In the genomic region with DNA sequence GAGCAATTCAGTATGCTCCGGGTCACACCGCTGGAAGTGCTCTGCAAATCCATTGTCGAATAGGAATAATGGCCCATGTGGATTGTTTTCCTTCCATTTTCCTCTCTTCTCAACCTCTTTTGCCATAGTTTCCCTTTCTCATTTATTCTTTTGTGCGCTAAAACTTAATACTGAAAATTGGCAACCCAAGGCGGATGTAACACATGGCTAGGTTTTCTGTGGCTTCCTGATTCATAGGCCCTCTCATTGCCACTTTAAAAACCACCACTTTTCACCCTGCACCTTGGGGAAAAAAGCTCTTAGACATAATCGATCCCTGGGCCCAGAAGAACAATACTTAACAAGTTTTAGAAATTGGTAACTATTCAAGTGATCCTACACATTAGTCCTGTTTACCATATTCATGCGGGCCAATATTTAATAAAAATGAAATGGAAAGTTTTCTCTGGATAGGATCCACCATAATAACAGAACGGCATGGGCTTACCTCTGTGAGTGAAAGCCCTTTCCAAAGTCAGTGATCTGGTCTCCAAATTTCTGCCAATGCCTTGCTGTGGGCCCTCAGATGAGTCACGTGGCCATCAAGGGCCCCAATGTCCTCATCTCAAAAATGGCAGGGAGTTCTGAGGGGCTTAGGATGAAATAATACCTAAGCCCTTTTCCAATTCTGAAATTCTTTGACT, we compare ENCODE assay signal across 12 cellular contexts. TPM values are rescaled to one million over a fixed set of nuclear protein-coding genes. Genes with fewer than 3 reads are reported as not detected.
DNase-seq lines count a peak whose midpoint lies in the region; ATAC-seq and TF ChIP-seq lines count a peak whose summit lies in the region.
"Had no signal": no experiment of that assay in that cellular context is flagged by ENCODE, and none has a peak within 500 bp of the region (broad histone marks: within the 10 kb centered on the region; RNA-seq: fewer than 3 reads in every experiment).

No MANE protein-coding gene starts in this region.

- no peak overlapping the region for H3K14ac ChIP-seq in trophoblast cell (ENCODE audit: low read length)

- H3K27me3 Mint-ChIP-seq in activated CD4-positive, alpha-beta memory T cell treated with anti-CD3 and anti-CD28 coated beads, Interleukin-2, amount 10 ng/mL, durations not matched to agents 7 days and 5 days, result no peaks in the 10 kb centered on the region

- no peak overlapping the region for H2BK5ac ChIP-seq in trophoblast cell (ENCODE audit: low read depth, low read length, poor library complexity)

- H4K12ac ChIP-seq in trophoblast cell (ENCODE audit: low read depth, low read length), result no peak overlapping the region

- H3K4me3 Mint-ChIP-seq in activated CD4-positive, alpha-beta memory T cell treated with anti-CD3 and anti-CD28 coated beads, Interleukin-2, amount 10 ng/mL, durations not matched to agents 7 days and 5 days, result peak overlapping the region; percentile 70
- H3K4me3 Mint-ChIP-seq: CD14-positive monocyte had no signal

- no peak for TF ChIP-seq CTCF in esophagus squamous epithelium (IDR thresholded peaks at IDR 0.05)

- intact Hi-C loops in esophagus squamous epithelium (cut with DNase I), result no loop called here

- peak overlapping the region in 3 of 10 experiments; percentile 3 to 16 (median 6); a peak in 5 of 20 replicates for H3K4me3 ChIP-seq in BLaER1 treated with 17β-estradiol and CSF1 and Interleukin-3, amounts not matched to agents 10 nM and 100 nM
- no peak overlapping the region for H3K4me3 ChIP-seq in esophagus squamous epithelium
- H3K4me3 ChIP-seq in trophoblast cell (ENCODE audit: low read depth, low read length), result no peak overlapping the region
- H3K4me3 ChIP-seq: skin epidermis had no signal

- H3K79me2 ChIP-seq in trophoblast cell (ENCODE audit: control insufficient read depth, insufficient read depth, low read length, poor library complexity), result no peaks in the 10 kb centered on the region

- CTCF ChIA-PET in activated CD4-positive, alpha-beta memory T cell treated with anti-CD3 and anti-CD28 coated beads, Interleukin-2, amount 10 ng/mL, durations not matched to agents 7 days and 5 days (lab: Charles Lee), result interaction anchor here (1.0 to 3.8 kb wide), 7 partner anchors 11 to 66 kb away, joined by 3 to 18 read pairs (median 6); no protein-coding TSS in a partner anchor

- peak overlapping the region; percentile 90 for H3K27ac Mint-ChIP-seq in activated CD4-positive, alpha-beta memory T cell treated with anti-CD3 and anti-CD28 coated beads, Interleukin-2, amount 10 ng/mL, durations not matched to agents 7 days and 5 days

- no peak overlapping the region for H2BK120ac ChIP-seq in trophoblast cell (ENCODE audit: insufficient read depth, low read length, poor library complexity)

- peaks cover 96% of the 10 kb centered on the region for H3K4me1 Mint-ChIP-seq in activated CD4-positive, alpha-beta memory T cell treated with anti-CD3 and anti-CD28 coated beads, Interleukin-2, amount 10 ng/mL, durations not matched to agents 7 days and 5 days

- no peak overlapping the region for H4K8ac ChIP-seq in trophoblast cell (ENCODE audit: low read depth, low read length)

- WGBS in esophagus squamous epithelium, 2 donors, result 71% methylated on average over 9 of the region's 9 CpGs
- no CpG with 5 or more reads among the region's 9 CpGs for WGBS in trophoblast cell (ENCODE audit: extremely low coverage, insufficient coverage, insufficient read length)

- TF ChIP-seq POLR2A in esophagus squamous epithelium (IDR thresholded peaks at IDR 0.05), result no peak

- peak overlapping the region in 8 of 11 experiments; percentile 48 to 71 (median 60); a peak in 16 of 22 replicates for H3K27ac ChIP-seq in BLaER1 treated with 17β-estradiol and CSF1 and Interleukin-3, amounts not matched to agents 10 nM and 100 nM
- H3K27ac ChIP-seq in esophagus squamous epithelium, result no peak overlapping the region
- H3K27ac ChIP-seq in trophoblast cell (ENCODE audit: low read depth, low read length), result no peak overlapping the region

- no peaks in the 10 kb centered on the region for H3K36me3 ChIP-seq in BLaER1 treated with 17β-estradiol and CSF1 and Interleukin-3, amounts not matched to agents 10 nM and 100 nM
- H3K36me3 ChIP-seq in esophagus squamous epithelium, result no peaks in the 10 kb centered on the region
- H3K36me3 ChIP-seq in trophoblast cell (ENCODE audit: control insufficient read depth in 1 of 2, insufficient read depth in 2 of 2, low read length in 2 of 2), result no peaks in the 10 kb centered on the region

- H4K91ac ChIP-seq in trophoblast cell (ENCODE audit: low read depth, low read length), result no peak overlapping the region

- no peak overlapping the region for H2AFZ ChIP-seq in trophoblast cell (ENCODE audit: insufficient read depth, low read length, poor library complexity)

- H2BK12ac ChIP-seq in trophoblast cell (ENCODE audit: low read length), result no peak overlapping the region

- H3K23ac ChIP-seq in trophoblast cell (ENCODE audit: low read length), result no peak overlapping the region

- no peaks in the 10 kb centered on the region for H4K20me1 ChIP-seq in BLaER1 treated with 17β-estradiol and CSF1 and Interleukin-3, amounts not matched to agents 10 nM and 100 nM

- peaks cover 35 to 67% (median 58%) of the 10 kb centered on the region in 10 experiments for H3K4me1 ChIP-seq in BLaER1 treated with 17β-estradiol and CSF1 and Interleukin-3, amounts not matched to agents 10 nM and 100 nM
- no peaks in the 10 kb centered on the region for H3K4me1 ChIP-seq in esophagus squamous epithelium
- H3K4me1 ChIP-seq in trophoblast cell (ENCODE audit: control insufficient read depth in 1 of 2, insufficient read depth in 2 of 2, low read length in 2 of 2), result no peaks in the 10 kb centered on the region

- peak; percentile 36 for ATAC-seq in GM19025 (IDR thresholded peaks at IDR 0.05; ENCODE audit: low read depth, unreplicated experiment)
- peak; percentile 45 for ATAC-seq in HG02885 (IDR thresholded peaks at IDR 0.05; ENCODE audit: poor library complexity, unreplicated experiment)

- H3K18ac ChIP-seq in trophoblast cell (ENCODE audit: low read length), result no peak overlapping the region

- H3K9me3 ChIP-seq in BLaER1 treated with 17β-estradiol and CSF1 and Interleukin-3, amounts not matched to agents 10 nM and 100 nM (replicated peaks in 1 of 11), result peaks cover 0 to 17% (median 12%) of the 10 kb centered on the region in 11 experiments; a peak in 11 of 22 replicates
- H3K9me3 ChIP-seq in esophagus squamous epithelium, result no peaks in the 10 kb centered on the region
- H3K9me3 ChIP-seq in trophoblast cell (ENCODE audit: insufficient read depth, low read depth, low read length), result no peaks in the 10 kb centered on the region

- no peak overlapping the region for H3K4ac ChIP-seq in trophoblast cell (ENCODE audit: low read depth, low read length)

- H3K9me3 Mint-ChIP-seq in activated CD4-positive, alpha-beta memory T cell treated with anti-CD3 and anti-CD28 coated beads, Interleukin-2, amount 10 ng/mL, durations not matched to agents 7 days and 5 days, result no peaks in the 10 kb centered on the region

- H2AK5ac ChIP-seq in trophoblast cell (ENCODE audit: low read length), result no peak overlapping the region

- H3K36me3 Mint-ChIP-seq in activated CD4-positive, alpha-beta memory T cell treated with anti-CD3 and anti-CD28 coated beads, Interleukin-2, amount 10 ng/mL, durations not matched to agents 7 days and 5 days (ENCODE audit: low read depth), result peaks cover 97% of the 10 kb centered on the region
- H3K36me3 Mint-ChIP-seq: CD14-positive monocyte had no signal

- peak overlapping the region; percentile 56 to 89 (median 80) for H3K4me2 ChIP-seq in BLaER1 treated with 17β-estradiol and CSF1 and Interleukin-3, amounts not matched to agents 10 nM and 100 nM
- H3K4me2 ChIP-seq in trophoblast cell (ENCODE audit: low read length), result no peak overlapping the region

- H3K27me3 ChIP-seq in BLaER1 treated with 17β-estradiol and CSF1 and Interleukin-3, amounts not matched to agents 10 nM and 100 nM, result no peaks in the 10 kb centered on the region
- no peaks in the 10 kb centered on the region for H3K27me3 ChIP-seq in esophagus squamous epithelium
- H3K27me3 ChIP-seq in trophoblast cell (ENCODE audit: insufficient read depth, low read length), result no peaks in the 10 kb centered on the region

- POLR2A ChIA-PET in activated CD4-positive, alpha-beta memory T cell treated with anti-CD3 and anti-CD28 coated beads, Interleukin-2, amount 10 ng/mL, durations not matched to agents 7 days and 5 days (lab: Charles Lee), result interaction anchor here (1.0 to 9.6 kb wide), 17 partner anchors 10 to 190 kb away, joined by 3 to 301 read pairs (median 30); partner anchors contain the start of genes CYFIP2, ITK and MED7

- peak; percentile 56 for DNase-seq in activated CD4-positive, alpha-beta memory T cell treated with anti-CD3 and anti-CD28 coated beads, Interleukin-2, amount 10 ng/mL, durations not matched to agents 7 days and 5 days
- DNase-seq in esophagus squamous epithelium (lab: John Stamatoyannopoulos, UW), result no peak
- DNase-seq in trophoblast cell, result no peak
- no peak for DNase-seq in DMS 273 (lab: John Stamatoyannopoulos, UW; ENCODE audit: unreplicated experiment)
- no peak for DNase-seq in NCI-H2029 (lab: John Stamatoyannopoulos, UW)
- DNase-seq: mesenchymal stem cell, NCI-H510A had no signal

- no peaks in the 10 kb centered on the region for H3K79me1 ChIP-seq in trophoblast cell (ENCODE audit: low read length)

- peak overlapping the region in 6 of 11 experiments; percentile 3 to 48 (median 35); a peak in 7 of 22 replicates for H3K9ac ChIP-seq in BLaER1 treated with 17β-estradiol and CSF1 and Interleukin-3, amounts not matched to agents 10 nM and 100 nM
- no peak overlapping the region for H3K9ac ChIP-seq in trophoblast cell (ENCODE audit: low read length)

RNA-seq across cellular contexts. Expression of gene ITK, which starts 34.6 kb away (rescaled TPM):
- 100 to 1,000 TPM; 247 to 249 TPM for total RNA-seq in activated CD4-positive, alpha-beta memory T cell treated with anti-CD3 and anti-CD28 coated beads, Interleukin-2, amount 10 ng/mL, durations not matched to agents 7 days and 5 days
- 1 to 10 TPM in 3 of 4 donors, under 1 TPM in 1; 0.53 to 5.1 (median 3.9) TPM for total RNA-seq in esophagus squamous epithelium
- not detected in 2 replicates for polyA plus RNA-seq in trophoblast cell (2013)

RNA-seq across cellular contexts. Expression of gene GARIN3, which starts 49.2 kb away (rescaled TPM):
- under 1 TPM in 1 of 2 experiments, not detected in 1; 0.13 TPM for total RNA-seq in activated CD4-positive, alpha-beta memory T cell treated with anti-CD3 and anti-CD28 coated beads, Interleukin-2, amount 10 ng/mL, durations not matched to agents 7 days and 5 days
- not detected for total RNA-seq in esophagus squamous epithelium
- not detected in 2 replicates for polyA plus RNA-seq in trophoblast cell (2013)
- polyA plus RNA-seq: CD14-positive monocyte had no signal

RNA-seq across cellular contexts. Expression of gene CYFIP2, which starts 50.6 kb away (rescaled TPM):
- total RNA-seq in activated CD4-positive, alpha-beta memory T cell treated with anti-CD3 and anti-CD28 coated beads, Interleukin-2, amount 10 ng/mL, durations not matched to agents 7 days and 5 days, result 100 to 1,000 TPM; 337 to 354 TPM
- 10 to 100 TPM in 1 of 4 donors, 1 to 10 TPM in 3; 4.2 to 10.3 (median 8.1) TPM for total RNA-seq in esophagus squamous epithelium
- polyA plus RNA-seq in trophoblast cell (2013), result 19.6 and 21.0 TPM in 2 replicates

Comparison
In these comparisons a context has a peak if more than half of its experiments do, and no peak if none do; other contexts are left out.
1. H3K27ac ChIP-seq: peak in BLaER1 treated with 17β-estradiol and CSF1 and Interleukin-3, amounts not matched to agents 10 nM and 100 nM (8 of 11); none in esophagus squamous epithelium (0 of 4) and trophoblast cell (single experiment).
2. RNA of gene ITK, which starts 34.6 kb away (total RNA-seq): 247 to 249 TPM in activated CD4-positive, alpha-beta memory T cell treated with anti-CD3 and anti-CD28 coated beads, Interleukin-2, amount 10 ng/mL, durations not matched to agents 7 days and 5 days; 0.53 to 5.1 TPM in esophagus squamous epithelium; every median in the first group is over 10 times any median in the second.
3. RNA of gene CYFIP2, which starts 50.6 kb away (total RNA-seq): 337 to 354 TPM in activated CD4-positive, alpha-beta memory T cell treated with anti-CD3 and anti-CD28 coated beads, Interleukin-2, amount 10 ng/mL, durations not matched to agents 7 days and 5 days; 4.2 to 10.3 TPM in esophagus squamous epithelium; every median in the first group is over 10 times any median in the second.